Comparison of ENCODE assay signal across 8 cellular contexts in the genomic region with DNA sequence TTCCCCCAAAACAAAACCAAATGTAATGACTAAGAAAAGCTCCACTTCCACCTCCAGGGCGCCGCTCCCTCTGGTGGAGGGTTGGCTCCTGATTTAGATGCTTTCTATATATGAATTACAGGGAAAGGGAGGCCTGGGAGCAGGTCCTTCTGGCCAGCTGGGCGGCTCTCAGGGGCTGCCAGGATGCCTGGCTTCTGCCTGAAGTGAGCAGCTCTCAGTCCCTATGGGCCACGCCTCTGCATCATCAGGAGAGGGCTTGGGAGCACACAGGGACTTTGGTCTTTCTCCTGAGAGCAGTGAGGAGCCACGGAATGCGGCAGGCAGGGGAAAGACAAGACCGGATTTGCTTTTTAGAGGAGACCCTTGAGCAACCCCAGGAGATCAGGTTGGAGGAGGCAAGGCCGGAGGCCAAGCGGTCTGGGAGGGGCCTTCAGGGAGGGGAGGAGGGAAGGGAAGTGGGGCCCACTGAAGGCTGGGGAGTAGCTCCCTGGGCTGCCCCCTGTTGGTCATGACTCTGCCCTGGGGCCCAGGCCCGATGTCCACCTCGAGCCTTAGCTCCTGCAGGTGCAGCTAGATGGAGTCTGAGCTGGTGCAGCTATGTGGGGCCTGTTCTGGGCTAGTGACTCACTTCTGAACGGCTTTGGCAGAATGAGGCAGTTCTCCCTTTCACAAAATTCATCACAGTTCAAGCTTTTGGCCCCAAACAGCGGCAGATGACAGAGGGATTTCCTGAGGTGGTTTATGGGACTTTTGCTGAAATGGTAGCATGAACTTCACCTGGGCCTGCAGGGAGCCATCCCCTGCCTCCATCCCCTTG. TPM values are rescaled to one million over a fixed set of nuclear protein-coding genes. Genes with fewer than 3 reads are reported as not detected.
A peak's percentile ranks its signal among the peaks of the same experiment; 100 is the strongest.
DNase-seq lines count a peak whose midpoint lies in the region; ATAC-seq, FAIRE-seq and TF ChIP-seq lines count a peak whose summit lies in the region.

No MANE protein-coding gene starts in this region.

- peak; percentile 8 for DNase-seq in stimulated activated naive CD4-positive, alpha-beta T cell treated with Interleukin-2 at 50 U/mL for 16 hours (lab: John Stamatoyannopoulos, UW)
- no peak for DNase-seq in stimulated activated naive CD4-positive, alpha-beta T cell (lab: John Stamatoyannopoulos, UW)
- DNase-seq in K562 (ENCODE audit: extremely low read depth in 1 of 4, low spot score in 3 of 4) (peak; percentile 68 to 72 (median 72)), hypothalamus (lab: John Stamatoyannopoulos, UW) (no peak), NCI-H2227 (lab: John Stamatoyannopoulos, UW; ENCODE audit: unreplicated experiment) (no peak), SIG-M5 (lab: John Stamatoyannopoulos, UW) (no peak)
- DNase-seq in stimulated activated CD8-positive, alpha-beta memory T cell treated with anti-CD3 and anti-CD28 coated beads, Interleukin-15, amount 100 ng/mL, for 48 hours (ENCODE audit: low read depth in 2 of 2): peak; percentile 12 to 49

- H3K9ac ChIP-seq in K562 (ENCODE audit: insufficient read depth in 1 of 2, low read depth in 2 of 2, low read length in 2 of 2): 0 out of 4 replicates have a peak overlapping the region, but pooled peaks of 1 of the 2 experiments have one; percentile 11

- H3K36me3 ChIP-seq in K562 (ENCODE audit: control insufficient read depth, insufficient read depth, low read length): no peaks in the 10 kb centered on the region

- ATAC-seq in HG03175 (IDR thresholded peaks at IDR 0.05; ENCODE audit: unreplicated experiment): peak; percentile 25
- peak; percentile 87 for ATAC-seq in K562

- H3K27ac ChIP-seq in K562 (ENCODE audit: extremely low read depth, low read depth, low read length): no peak overlapping the region

- peak; percentile 51 for FAIRE-seq in K562 (lab: Jason Lieb, UNC)

- peaks cover 8 to 26% of the 10 kb centered on the region in 2 experiments; a peak in 4 of 5 replicates for H3K4me1 ChIP-seq in K562 (replicated peaks in 1 of 2; ENCODE audit: control insufficient read depth in 2 of 2, insufficient read depth in 2 of 2, low read length in 2 of 2)

- peak overlapping the region; percentile 21 for H2AFZ ChIP-seq in K562 (ENCODE audit: low read depth, low read length)

- POLR2A ChIA-PET in K562 (lab: Yijun Ruan, JAX): interaction anchor here (0.6 to 1.8 kb wide), 7 partner anchors 8 to 27 kb away, joined by 3 to 5 read pairs (median 3); no protein-coding TSS in a partner anchor

- no peak for TF ChIP-seq POLR2A in K562 (conservative IDR thresholded peaks at IDR 0.05)

- TF ChIP-seq RAD21 in K562 (CRISPR knock-in tag; conservative IDR thresholded peaks at IDR 0.05 in 1 of 2, IDR thresholded peaks at IDR 0.05 in 1 of 2): peak in 1 of 2 experiments; percentile 32; a peak in 1 of 4 replicates

- 54% methylated on average over 12 of the region's 13 CpGs for WGBS in K562 (ENCODE audit: insufficient coverage, low coverage, missing lambda C conversion rate)

- no peaks in the 10 kb centered on the region for H3K9me3 ChIP-seq in K562 (replicated peaks; ENCODE audit: control insufficient read depth, insufficient read depth, low read depth, low read length)

- no peaks in the 10 kb centered on the region; a peak in 1 of 5 replicates for H3K27me3 ChIP-seq in K562 (ENCODE audit: control insufficient read depth in 2 of 2, insufficient read depth in 2 of 2, low read length in 2 of 2)

- H3K9me1 ChIP-seq in K562 (ENCODE audit: control insufficient read depth, insufficient read depth, low read length): no peaks in the 10 kb centered on the region

- no peaks in the 10 kb centered on the region for H3K79me2 ChIP-seq in K562 (ENCODE audit: control insufficient read depth, insufficient read depth, low read length)

- in situ Hi-C loops in K562 (cut with MboI): no loop called here

- H3K4me3 ChIP-seq in K562: no peak overlapping the region

- intact Hi-C loops in K562 (cut with micrococcal nuclease): loop anchor here (5.0 kb wide), 1 partner anchor 414 kb away; no protein-coding TSS in a partner anchor

- peak; percentile 61 to 79 (median 70) for TF ChIP-seq CTCF in K562 (IDR thresholded peaks at IDR 0.05 in 2 of 3, conservative IDR thresholded peaks at IDR 0.05 in 1 of 3; ENCODE audit: insufficient read depth in 2 of 3, low read depth in 1 of 3, low read length in 3 of 3)

- no TSS peak for BruUV-seq in K562 (replicated peaks; lab: Mats Ljungman, UMichigan)

- CTCF ChIA-PET in K562 (lab: Yijun Ruan, JAX; ENCODE audit: low intra/inter-chr PET ratio): interaction anchor here (0.6 kb wide), 1 partner anchor 142 kb away, joined by 3 read pairs; no protein-coding TSS in a partner anchor

- TF ChIP-seq EP300 in K562 (IDR thresholded peaks at IDR 0.05; ENCODE audit: low read length): no peak

- no peak overlapping the region for H3K4me2 ChIP-seq in K562 (ENCODE audit: insufficient read depth, low read length)

- no peaks in the 10 kb centered on the region for H4K20me1 ChIP-seq in K562 (replicated peaks; ENCODE audit: control insufficient read depth, insufficient read depth, low read length)

TF ChIP-seq in K562, 482 proteins besides CTCF, POLR2A, EP300 and RAD21 (continues in another document):
- no peak for TF ChIP-seq CEBPZ (IDR thresholded peaks at IDR 0.05; ENCODE audit: borderline replicate concordance, low read depth, low read length)
- no peak for TF ChIP-seq NR4A1 (CRISPR knock-in tag; IDR thresholded peaks at IDR 0.05)
- no peak for TF ChIP-seq NR4A1 (tag; IDR thresholded peaks at IDR 0.05)
- TF ChIP-seq CHD1 (IDR thresholded peaks at IDR 0.05; ENCODE audit: low read length): no peak
- TF ChIP-seq BRCA1 (IDR thresholded peaks at IDR 0.05): no peak
- no peak for TF ChIP-seq BRCA1 (CRISPR knock-in tag; IDR thresholded peaks at IDR 0.05)
- TF ChIP-seq BDP1 (IDR thresholded peaks at IDR 0.05; ENCODE audit: insufficient read depth, insufficient read length): no peak
- TF ChIP-seq MTA3 (IDR thresholded peaks at IDR 0.05; ENCODE audit: borderline replicate concordance): no peak

RNA-seq across cellular contexts. Expression of gene GRHPR, which starts 11.3 kb away (rescaled TPM):
- 153 and 249 TPM in 2 replicates for total RNA-seq in K562 (2011; cell fraction: chromatin; rRNA removed; ENCODE audit: low replicate concordance)
- total RNA-seq in K562 (2011; cell fraction: nucleolus; rRNA removed): 152 and 167 TPM in 2 replicates
- total RNA-seq in K562 (2011; cell fraction: nucleoplasm; rRNA removed): 169 and 188 TPM in 2 replicates
- total RNA-seq in K562 (2014; rRNA removed) (142 and 188 TPM in 2 replicates), K562 (2014; rRNA removed; fragmentation: Illumina TruSeq; extraction: Trizol) (60.4 and 81.2 TPM in 2 replicates), K562 (2015; rRNA removed; fragmentation: Illumina TruSeq; extraction: Trizol) (124 and 128 TPM in 2 replicates), K562 (2021) (120 TPM in 2 replicates)
- polyA plus RNA-seq in K562 (2011; rRNA removed) (140 and 170 TPM in 2 replicates), K562 (2014; fragmentation: Illumina TruSeq; extraction: Trizol) (108 and 122 TPM in 2 replicates), K562 (2014; fragmentation: Nextera tagmentation; extraction: Ambion mirVana) (10 to 100 TPM; 38.9 to 59.0 TPM), K562 (2014; rRNA removed) (144 and 164 TPM in 2 replicates)
- polyA plus RNA-seq in K562 (2011; cell fraction: cytosol; rRNA removed): 244 and 362 TPM in 2 replicates
- polyA plus RNA-seq in K562 (2011; cell fraction: nucleus; rRNA removed): 198 and 228 TPM in 2 replicates
- polyA plus RNA-seq in K562 (2012): 125 and 212 TPM in 2 replicates
- polyA minus RNA-seq in K562 (2011; rRNA and poly(A)+ RNA removed): 88.7 and 103 TPM in 2 replicates
- polyA minus RNA-seq in K562 (2011; cell fraction: cytosol; rRNA and poly(A)+ RNA removed): 76.4 and 82.6 TPM in 2 replicates
- 75.5 and 95.9 TPM in 2 replicates for polyA minus RNA-seq in K562 (2011; cell fraction: nucleus; rRNA and poly(A)+ RNA removed)

RNA-seq across cellular contexts. Expression of gene ZBTB5, which starts 54.1 kb away (rescaled TPM):
- 41.8 and 45.3 TPM in 2 replicates for total RNA-seq in K562 (2011; cell fraction: chromatin; rRNA removed; ENCODE audit: low replicate concordance)
- 38.3 and 44.4 TPM in 2 replicates for total RNA-seq in K562 (2011; cell fraction: nucleolus; rRNA removed)
- 44.4 and 47.6 TPM in 2 replicates for total RNA-seq in K562 (2011; cell fraction: nucleoplasm; rRNA removed)
- total RNA-seq in K562 (2014; rRNA removed) (14.8 and 15.1 TPM in 2 replicates), K562 (2014; rRNA removed; fragmentation: Illumina TruSeq; extraction: Trizol) (14.8 and 15.3 TPM in 2 replicates), K562 (2015; rRNA removed; fragmentation: Illumina TruSeq; extraction: Trizol) (14.4 and 15.5 TPM in 2 replicates), K562 (2021) (16.6 and 18.9 TPM in 2 replicates)
- polyA plus RNA-seq in K562 (2011; rRNA removed) (43.2 and 46.6 TPM in 2 replicates), K562 (2014; fragmentation: Illumina TruSeq; extraction: Trizol) (20.1 and 21.2 TPM in 2 replicates), K562 (2014; fragmentation: Nextera tagmentation; extraction: Ambion mirVana) (1 to 10 TPM; 2.3 to 4.7 TPM), K562 (2014; rRNA removed) (16.3 and 16.9 TPM in 2 replicates)
- 33.1 and 42.6 TPM in 2 replicates for polyA plus RNA-seq in K562 (2011; cell fraction: cytosol; rRNA removed)
- 43.6 and 54.0 TPM in 2 replicates for polyA plus RNA-seq in K562 (2011; cell fraction: nucleus; rRNA removed)
- polyA plus RNA-seq in K562 (2012): 13.7 and 13.8 TPM in 2 replicates
- 43.5 and 52.8 TPM in 2 replicates for polyA minus RNA-seq in K562 (2011; rRNA and poly(A)+ RNA removed)
- polyA minus RNA-seq in K562 (2011; cell fraction: cytosol; rRNA and poly(A)+ RNA removed): 15.8 and 19.3 TPM in 2 replicates
- 20.2 and 29.5 TPM in 2 replicates for polyA minus RNA-seq in K562 (2011; cell fraction: nucleus; rRNA and poly(A)+ RNA removed)

Comparison
In these comparisons a context has a peak if more than half of its experiments do, and no peak if none do; other contexts are left out.
1. DNase-seq: peak in stimulated activated naive CD4-positive, alpha-beta T cell treated with Interleukin-2 at 50 U/mL for 16 hours (single experiment), K562 (4 of 4) and stimulated activated CD8-positive, alpha-beta memory T cell treated with anti-CD3 and anti-CD28 coated beads, Interleukin-15, amount 100 ng/mL, for 48 hours (2 of 2); none in stimulated activated naive CD4-positive, alpha-beta T cell (0 of 6), hypothalamus (0 of 51), NCI-H2227 (single experiment) and SIG-M5 (single experiment).